In genomic region chr15:63196846-63197245, GRCh38 we compare ENCODE assay signal across 21 cellular contexts. TPM values are rescaled to one million over a fixed set of nuclear protein-coding genes. Genes with fewer than 3 reads are reported as not detected.
DNase-seq lines count a peak whose midpoint lies in the region; ATAC-seq and TF ChIP-seq lines count a peak whose summit lies in the region.
"Had no signal": no experiment of that assay in that cellular context is flagged by ENCODE, and none has a peak within 500 bp of the region (broad histone marks: within the 10 kb centered on the region; RNA-seq: fewer than 3 reads in every experiment).

No MANE protein-coding gene starts in this region.

- no peak overlapping the region for H3T11ph ChIP-seq in H9 (ENCODE audit: low read length)

- no peak overlapping the region for H4K91ac ChIP-seq in H9 (ENCODE audit: insufficient read length, low read depth, low read length)

- no peak overlapping the region for H3K23ac ChIP-seq in H9 (ENCODE audit: insufficient read length, low read depth, low read length)

- no peak overlapping the region for H3K56ac ChIP-seq in H9 (ENCODE audit: insufficient read length, low read depth, low read length)

- no peak overlapping the region for H2BK5ac ChIP-seq in H9 (ENCODE audit: insufficient read length, low read length)

- H3K4ac ChIP-seq in H9 (ENCODE audit: low read depth, low read length), result no peak overlapping the region

- H3K4me3 Mint-ChIP-seq in H9 (no peak overlapping the region), T-cell (peak overlapping the region in 1 of 3 donors; percentile 97), natural killer cell (peak overlapping the region; percentile 97)
- H3K4me3 Mint-ChIP-seq: dendritic cell treated with granulocyte-macrophage colony-stimulating factor and Interleukin-4, amounts not matched to agents 40 ng/mL and 50 ng/mL, for 4 days; type B pancreatic cell had no signal

- peaks cover 11% of the 10 kb centered on the region; the same call in 1 of the 2 replicates for H3K4me1 ChIP-seq in H9 (ENCODE audit: insufficient read depth, low read length)
- H3K4me1 ChIP-seq: prostate gland had no signal

- peak overlapping the region in 2 of 3 experiments; percentile 29 to 32; a peak in 1 of 7 replicates for H3K27ac Mint-ChIP-seq in H9
- H3K27ac Mint-ChIP-seq in T-cell, result peak overlapping the region; percentile 95 to 97
- H3K27ac Mint-ChIP-seq in natural killer cell, result peak overlapping the region; percentile 93 to 99
- H3K27ac Mint-ChIP-seq: dendritic cell treated with granulocyte-macrophage colony-stimulating factor and Interleukin-4, amounts not matched to agents 40 ng/mL and 50 ng/mL, for 4 days; type B pancreatic cell had no signal

- H3K79me2 ChIP-seq in H9 (ENCODE audit: insufficient read depth, low read length), result peaks cover 11% of the 10 kb centered on the region; the same call in 1 of the 2 replicates

- no peaks in the 10 kb centered on the region for H3K79me1 ChIP-seq in H9 (ENCODE audit: insufficient read depth, low read depth, low read length, poor library complexity, severe bottlenecking)

- CTCF ChIA-PET in T-cell (lab: Charles Lee), result interaction anchor here (0.6 to 1.3 kb wide), 6 partner anchors 9 to 175 kb away, joined by 3 to 4 read pairs (median 3); partner anchors contain the start of gene RPS27L (in 1 of the 2)

- no peak overlapping the region for H4K8ac ChIP-seq in H9 (replicated peaks; ENCODE audit: insufficient read length, low read depth, low read length)

- H3K23me2 ChIP-seq in H9 (ENCODE audit: insufficient read length, low read depth, low read length, poor library complexity, severe bottlenecking), result no peaks in the 10 kb centered on the region

- ATAC-seq in T-cell (replicated peaks in 1 of 4), result no peak
- ATAC-seq in natural killer cell, result no peak
- no peak for ATAC-seq in HG02678 (IDR thresholded peaks at IDR 0.05; ENCODE audit: unreplicated experiment)
- ATAC-seq: gastroesophageal sphincter had no signal

- H4K5ac ChIP-seq in H9 (ENCODE audit: insufficient read length, low read depth, low read length), result no peak overlapping the region

- WGBS in H9 (ENCODE audit: extremely low coverage, insufficient read length, low lambda C conversion rate), result no CpG with 5 or more reads among the region's 1 CpG

- H3K9ac ChIP-seq in H9 (ENCODE audit: extremely low read depth, insufficient read length, low read length), result peak overlapping the region; percentile 18

- intact Hi-C loops in natural killer cell (cut with micrococcal nuclease) (loop anchor here (10.0 kb wide), 2 partner anchors 698 to 898 kb away; partner anchors contain the start of genes CIAO2A and SNX1), head of caudate nucleus (cut with DNase I) (no loop called here)

- H2BK120ac ChIP-seq in H9 (ENCODE audit: low read depth, low read length, poor library complexity, severe bottlenecking), result no peak overlapping the region

- H3K27me3 Mint-ChIP-seq in H9 (ENCODE audit: low read depth) (no peaks in the 10 kb centered on the region), T-cell (no peaks in the 10 kb centered on the region), natural killer cell (ENCODE audit: low read depth in 2 of 2) (no peaks in the 10 kb centered on the region)
- H3K27me3 Mint-ChIP-seq: dendritic cell treated with granulocyte-macrophage colony-stimulating factor and Interleukin-4, amounts not matched to agents 40 ng/mL and 50 ng/mL, for 4 days; type B pancreatic cell had no signal

- H3K4me1 Mint-ChIP-seq in H9, result peaks cover 50 to 63% of the 10 kb centered on the region in 2 experiments
- H3K4me1 Mint-ChIP-seq in T-cell, result peaks cover 91 to 97% (median 94%) of the 10 kb centered on the region in 3 donors
- peaks cover 86 to 94% of the 10 kb centered on the region in 2 donors for H3K4me1 Mint-ChIP-seq in natural killer cell

- no peak overlapping the region for H2AFZ ChIP-seq in H9 (ENCODE audit: low read length)
- H2AFZ ChIP-seq: PC-9 had no signal

- H4K20me1 ChIP-seq in H9 (ENCODE audit: control insufficient read depth, insufficient read depth, insufficient read length), result no peaks in the 10 kb centered on the region

- DNase-seq in NCI-H82 (lab: John Stamatoyannopoulos, UW) (peak; percentile 76), NCI-H82 treated with DMSO at 0.1 percent for 48 hours (lab: John Stamatoyannopoulos, UW; ENCODE audit: unreplicated experiment) (no peak), H9 (no peak), T-cell (no peak), natural killer cell (no peak), NCI-H226 (no peak), head of caudate nucleus (no peak)
- DNase-seq: activated naive CD4-positive, alpha-beta T cell treated with Interleukin-2 at 50 U/mL for 16 hours; EL; KG1; NCI-H1092 treated with DMSO at 0.1 percent for 48 hours; PC-9; stimulated activated CD4-positive, alpha-beta T cell treated with anti-CD3 and anti-CD28 coated beads, Interleukin-12 subunit alpha, Interleukin-12 subunit beta, amount 100 ng/mL, for 4 hours had no signal

- no peak overlapping the region for H2BK20ac ChIP-seq in H9 (ENCODE audit: low read depth, low read length, poor library complexity, severe bottlenecking)

- no peak overlapping the region for H2BK15ac ChIP-seq in H9 (ENCODE audit: low read depth, low read length)

- H3K14ac ChIP-seq in H9 (ENCODE audit: insufficient read depth, low read length), result no peak overlapping the region

- H2AK5ac ChIP-seq in H9 (ENCODE audit: insufficient read length, low read length), result no peak overlapping the region

- H3K36me3 Mint-ChIP-seq in H9 (ENCODE audit: insufficient read depth in 1 of 3, low read depth in 3 of 3), result peaks cover 0 to 6% (median 1%) of the 10 kb centered on the region in 3 experiments; a peak in 2 of 7 replicates
- H3K36me3 Mint-ChIP-seq in T-cell, result peaks cover 19% of the 10 kb centered on the region
- H3K36me3 Mint-ChIP-seq in natural killer cell, result no peaks in the 10 kb centered on the region

- H3K9me3 Mint-ChIP-seq in H9 (no peaks in the 10 kb centered on the region), T-cell (no peaks in the 10 kb centered on the region), natural killer cell (no peaks in the 10 kb centered on the region)
- H3K9me3 Mint-ChIP-seq: dendritic cell treated with granulocyte-macrophage colony-stimulating factor and Interleukin-4, amounts not matched to agents 40 ng/mL and 50 ng/mL, for 4 days had no signal

- no peak overlapping the region for H3K18ac ChIP-seq in H9 (ENCODE audit: insufficient read length, low read depth, low read length)

- H3K4me2 ChIP-seq in H9 (ENCODE audit: insufficient read depth, insufficient read length, low read length), result no peak overlapping the region
- H3K4me2 ChIP-seq: PC-9 had no signal

- no peaks in the 10 kb centered on the region for H3K9me3 ChIP-seq in H9 (ENCODE audit: control insufficient read depth, low read depth, low read length)
- H3K9me3 ChIP-seq: gastroesophageal sphincter, prostate gland had no signal

- POLR2A ChIA-PET in T-cell (lab: Charles Lee), result interaction anchor here in 1 of 2 donors (0.7 to 1.1 kb wide), 3 partner anchors 14 to 309 kb away, joined by 3 read pairs; no protein-coding TSS in a partner anchor

- no peak overlapping the region for H2BK12ac ChIP-seq in H9 (ENCODE audit: insufficient read length, low read depth, low read length)

- no peaks in the 10 kb centered on the region for H3K27me3 ChIP-seq in H9 (ENCODE audit: insufficient read depth, low read length)
- H3K27me3 ChIP-seq: gastroesophageal sphincter had no signal

- no peak for TF ChIP-seq CTCF in H9 (conservative IDR thresholded peaks at IDR 0.05)
- no peak for TF ChIP-seq CTCF in natural killer cell (IDR thresholded peaks at IDR 0.05)

- H3K27ac ChIP-seq in H9 (ENCODE audit: insufficient read length, low read depth, low read length), result no peak overlapping the region
- H3K27ac ChIP-seq: C4-2B, epithelial cell of prostate, HL-60, PC-9 had no signal

RNA-seq across cellular contexts. Expression of gene RAB8B, which starts 7.4 kb away (rescaled TPM):
- total RNA-seq in H9 (2021) (32.2 and 33.8 TPM in 2 replicates), T-cell (10 to 100 TPM; 52.2 to 66.7 (median 55.7) TPM), natural killer cell (100 to 1,000 TPM; 128 to 155 (median 137) TPM)

RNA-seq across cellular contexts. Expression of gene RPS27L, which starts 39.6 kb away (rescaled TPM):
- total RNA-seq in H9 (2021), result 180 and 194 TPM in 2 replicates
- total RNA-seq in T-cell, result 100 to 1,000 TPM in 3 of 5 donors, 10 to 100 TPM in 2; 48.3 to 123 (median 106) TPM
- total RNA-seq in natural killer cell, result 10 to 100 TPM; 50.4 to 63.3 (median 52.2) TPM

Comparison
In these comparisons a context has a peak if more than half of its experiments do, and no peak if none do; other contexts are left out.
1. H3K27ac Mint-ChIP-seq: peak in every context shown above with its lines; median percentile 96 in T-cell; 96 in natural killer cell; 30 in H9.